2 cellular contexts compared by ENCODE assay signal in the genomic region with DNA sequence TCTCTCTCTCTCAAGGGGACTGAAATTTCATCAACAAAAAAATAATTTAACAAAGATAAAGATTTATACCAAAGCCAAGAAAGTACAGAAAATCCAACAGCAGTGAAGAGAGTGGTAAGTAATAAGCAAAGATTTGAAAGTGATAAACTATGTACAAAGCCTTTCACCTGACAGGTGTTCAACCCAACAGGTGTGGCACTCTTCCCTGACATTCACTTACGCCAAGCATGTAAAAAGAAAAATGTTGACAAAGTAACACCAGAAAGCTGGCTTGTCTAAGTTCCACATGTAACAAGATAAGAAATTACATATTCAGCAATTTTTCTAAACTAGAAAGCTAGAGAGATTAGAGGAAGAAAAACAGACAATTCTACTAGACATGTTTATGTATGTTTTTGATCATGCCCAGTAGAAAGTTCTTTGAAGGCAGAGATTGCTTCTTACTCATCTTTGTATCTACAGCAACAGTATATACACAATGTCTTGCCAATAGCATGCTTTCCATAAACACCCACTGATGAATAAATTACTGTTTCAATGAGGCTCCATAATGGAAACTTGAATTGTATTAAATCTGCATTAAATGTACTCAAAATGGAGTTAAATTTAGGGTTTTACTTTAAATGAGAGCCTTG.
TF ChIP-seq lines count a peak whose summit lies in the region.

No MANE protein-coding gene starts in this region.

TF ChIP-seq in IMR-90, 13 proteins besides CTCF, POLR2A, EP300 and RAD21:
- TF ChIP-seq MXI1 (IDR thresholded peaks at IDR 0.05; ENCODE audit: borderline replicate concordance, low read depth, low read length) (no peak), MAFK (IDR thresholded peaks at IDR 0.05; ENCODE audit: low read depth, low read length) (peak; percentile 94), CEBPB (IDR thresholded peaks at IDR 0.05; ENCODE audit: low read depth, low read length) (0 out of 2 replicates have a peak, but pooled peaks have one; percentile 10), BHLHE40 (IDR thresholded peaks at IDR 0.05; ENCODE audit: low read depth, low read length) (no peak)
TF ChIP-seq in IMR-90: peak in this region for 2.

TF ChIP-seq in K562, 482 proteins besides CTCF, POLR2A, EP300 and RAD21 (continues in another document):
- TF ChIP-seq MAFK (IDR thresholded peaks at IDR 0.05; ENCODE audit: low read length) (peak; percentile 53), EHMT2 (IDR thresholded peaks at IDR 0.05) (no peak), SMARCC2 (IDR thresholded peaks at IDR 0.05; ENCODE audit: low read depth) (no peak), PHB2 (IDR thresholded peaks at IDR 0.05; ENCODE audit: low read depth) (no peak), TBL1XR1 (IDR thresholded peaks at IDR 0.05; ENCODE audit: low read length in 2 of 2) (no peak), ZBTB17 (CRISPR knock-in tag; IDR thresholded peaks at IDR 0.05) (no peak), ZNF24 (IDR thresholded peaks at IDR 0.05) (no peak), DNMT1 (IDR thresholded peaks at IDR 0.05) (no peak), DEAF1 (CRISPR knock-in tag; IDR thresholded peaks at IDR 0.05) (no peak), CHD7 (IDR thresholded peaks at IDR 0.05; ENCODE audit: low read depth, low read length) (no peak), ILK (tag; IDR thresholded peaks at IDR 0.05; ENCODE audit: borderline replicate concordance, low read depth) (no peak), EGR1 (conservative IDR thresholded peaks at IDR 0.05) (no peak), E2F1 (CRISPR knock-in tag; IDR thresholded peaks at IDR 0.05) (no peak), NFIX (CRISPR knock-in tag; IDR thresholded peaks at IDR 0.05; ENCODE audit: low read depth) (no peak), SIN3A (IDR thresholded peaks at IDR 0.05; ENCODE audit: borderline replicate concordance in 2 of 2, control insufficient read depth in 1 of 2, low read depth in 2 of 2, low read length in 2 of 2) (no peak), ZNF316 (IDR thresholded peaks at IDR 0.05) (peak; percentile 80), ZNF830 (CRISPR knock-in tag; IDR thresholded peaks at IDR 0.05) (no peak), POLR2H (tag; IDR thresholded peaks at IDR 0.05; ENCODE audit: low read depth) (no peak), NCOA1 (IDR thresholded peaks at IDR 0.05; ENCODE audit: low read depth) (no peak), BCLAF1 (IDR thresholded peaks at IDR 0.05; ENCODE audit: borderline replicate concordance in 1 of 2, control insufficient read depth in 1 of 2, low read depth in 2 of 2, low read length in 1 of 2) (no peak), MAFG (tag; conservative IDR thresholded peaks at IDR 0.05) (peak; percentile 70), ZBED1 (IDR thresholded peaks at IDR 0.05) (no peak), YBX1 (IDR thresholded peaks at IDR 0.05) (no peak), U2AF1 (optimal IDR thresholded peaks at IDR 0.05; ENCODE audit: low read depth, low read length) (no peak)
- TF ChIP-seq, protein P1, sequence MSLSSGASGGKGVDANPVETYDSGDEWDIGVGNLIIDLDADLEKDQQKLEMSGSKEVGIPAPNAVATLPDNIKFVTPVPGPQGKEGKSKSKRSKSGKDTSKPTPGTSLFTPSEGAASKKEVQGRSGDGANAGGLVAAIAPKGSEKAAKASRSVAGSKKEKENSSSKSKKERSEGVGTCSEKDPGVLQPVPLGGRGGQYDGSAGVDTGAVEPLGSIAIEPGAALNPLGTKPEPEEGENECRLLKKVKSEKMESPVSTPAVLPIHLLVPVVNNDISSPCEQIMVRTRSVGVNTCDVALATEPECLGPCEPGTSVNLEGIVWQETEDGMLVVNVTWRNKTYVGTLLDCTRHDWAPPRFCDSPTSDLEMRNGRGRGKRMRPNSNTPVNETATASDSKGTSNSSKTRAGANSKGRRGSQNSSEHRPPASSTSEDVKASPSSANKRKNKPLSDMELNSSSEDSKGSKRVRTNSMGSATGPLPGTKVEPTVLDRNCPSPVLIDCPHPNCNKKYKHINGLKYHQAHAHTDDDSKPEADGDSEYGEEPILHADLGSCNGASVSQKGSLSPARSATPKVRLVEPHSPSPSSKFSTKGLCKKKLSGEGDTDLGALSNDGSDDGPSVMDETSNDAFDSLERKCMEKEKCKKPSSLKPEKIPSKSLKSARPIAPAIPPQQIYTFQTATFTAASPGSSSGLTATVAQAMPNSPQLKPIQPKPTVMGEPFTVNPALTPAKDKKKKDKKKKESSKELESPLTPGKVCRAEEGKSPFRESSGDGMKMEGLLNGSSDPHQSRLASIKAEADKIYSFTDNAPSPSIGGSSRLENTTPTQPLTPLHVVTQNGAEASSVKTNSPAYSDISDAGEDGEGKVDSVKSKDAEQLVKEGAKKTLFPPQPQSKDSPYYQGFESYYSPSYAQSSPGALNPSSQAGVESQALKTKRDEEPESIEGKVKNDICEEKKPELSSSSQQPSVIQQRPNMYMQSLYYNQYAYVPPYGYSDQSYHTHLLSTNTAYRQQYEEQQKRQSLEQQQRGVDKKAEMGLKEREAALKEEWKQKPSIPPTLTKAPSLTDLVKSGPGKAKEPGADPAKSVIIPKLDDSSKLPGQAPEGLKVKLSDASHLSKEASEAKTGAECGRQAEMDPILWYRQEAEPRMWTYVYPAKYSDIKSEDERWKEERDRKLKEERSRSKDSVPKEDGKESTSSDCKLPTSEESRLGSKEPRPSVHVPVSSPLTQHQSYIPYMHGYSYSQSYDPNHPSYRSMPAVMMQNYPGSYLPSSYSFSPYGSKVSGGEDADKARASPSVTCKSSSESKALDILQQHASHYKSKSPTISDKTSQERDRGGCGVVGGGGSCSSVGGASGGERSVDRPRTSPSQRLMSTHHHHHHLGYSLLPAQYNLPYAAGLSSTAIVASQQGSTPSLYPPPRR (CRISPR knock-in tag; IDR thresholded peaks at IDR 0.05; ENCODE audit: borderline replicate concordance): no peak
- TF ChIP-seq, protein P2, sequence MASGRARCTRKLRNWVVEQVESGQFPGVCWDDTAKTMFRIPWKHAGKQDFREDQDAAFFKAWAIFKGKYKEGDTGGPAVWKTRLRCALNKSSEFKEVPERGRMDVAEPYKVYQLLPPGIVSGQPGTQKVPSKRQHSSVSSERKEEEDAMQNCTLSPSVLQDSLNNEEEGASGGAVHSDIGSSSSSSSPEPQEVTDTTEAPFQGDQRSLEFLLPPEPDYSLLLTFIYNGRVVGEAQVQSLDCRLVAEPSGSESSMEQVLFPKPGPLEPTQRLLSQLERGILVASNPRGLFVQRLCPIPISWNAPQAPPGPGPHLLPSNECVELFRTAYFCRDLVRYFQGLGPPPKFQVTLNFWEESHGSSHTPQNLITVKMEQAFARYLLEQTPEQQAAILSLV (tag; IDR thresholded peaks at IDR 0.05): no peak
- TF ChIP-seq, protein P3, sequence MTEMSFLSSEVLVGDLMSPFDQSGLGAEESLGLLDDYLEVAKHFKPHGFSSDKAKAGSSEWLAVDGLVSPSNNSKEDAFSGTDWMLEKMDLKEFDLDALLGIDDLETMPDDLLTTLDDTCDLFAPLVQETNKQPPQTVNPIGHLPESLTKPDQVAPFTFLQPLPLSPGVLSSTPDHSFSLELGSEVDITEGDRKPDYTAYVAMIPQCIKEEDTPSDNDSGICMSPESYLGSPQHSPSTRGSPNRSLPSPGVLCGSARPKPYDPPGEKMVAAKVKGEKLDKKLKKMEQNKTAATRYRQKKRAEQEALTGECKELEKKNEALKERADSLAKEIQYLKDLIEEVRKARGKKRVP (CRISPR knock-in tag; IDR thresholded peaks at IDR 0.05): no peak
